In genomic region chr1:84885469-84885868, GRCh38 we compare ENCODE assay signal across 17 cellular contexts. TPM values are rescaled to one million over a fixed set of nuclear protein-coding genes. Genes with fewer than 3 reads are reported as not detected.
DNase-seq lines count a peak whose midpoint lies in the region; ATAC-seq and TF ChIP-seq lines count a peak whose summit lies in the region.
"Had no signal": no experiment of that assay in that cellular context is flagged by ENCODE, and none has a peak within 500 bp of the region (broad histone marks: within the 10 kb centered on the region; RNA-seq: fewer than 3 reads in every experiment).

No MANE protein-coding gene starts in this region.

- TF ChIP-seq CTCF in esophagus muscularis mucosa (IDR thresholded peaks at IDR 0.05): no peak
- no peak for TF ChIP-seq CTCF in gastrocnemius medialis (IDR thresholded peaks at IDR 0.05 in 4 of 5, conservative IDR thresholded peaks at IDR 0.05 in 1 of 5)

- H3K4me1 ChIP-seq in esophagus muscularis mucosa (peaks cover 0 to 8% (median 0%) of the 10 kb centered on the region in 4 donors), gastrocnemius medialis (no peaks in the 10 kb centered on the region)
- H3K4me1 ChIP-seq: BLaER1, Caco-2 had no signal

- no peaks in the 10 kb centered on the region for H3K27me3 ChIP-seq in esophagus muscularis mucosa
- H3K27me3 ChIP-seq in gastrocnemius medialis: no peaks in the 10 kb centered on the region
- H3K27me3 ChIP-seq: BLaER1 had no signal

- TF ChIP-seq POLR2A in esophagus muscularis mucosa (IDR thresholded peaks at IDR 0.05; ENCODE audit: low read depth): no peak
- TF ChIP-seq POLR2A in gastrocnemius medialis (IDR thresholded peaks at IDR 0.05): no peak

- H3K36me3 ChIP-seq in esophagus muscularis mucosa: no peaks in the 10 kb centered on the region
- H3K36me3 ChIP-seq in gastrocnemius medialis: no peaks in the 10 kb centered on the region
- H3K36me3 ChIP-seq: BLaER1 had no signal

- TF ChIP-seq EP300 in esophagus muscularis mucosa (IDR thresholded peaks at IDR 0.05): no peak

- H3K9me3 ChIP-seq in esophagus muscularis mucosa (peaks cover 0 to 6% (median 0%) of the 10 kb centered on the region in 4 donors), gastrocnemius medialis (no peaks in the 10 kb centered on the region)
- H3K9me3 ChIP-seq: BLaER1, Caco-2 had no signal

- peaks cover 2% of the 10 kb centered on the region for H3K27me3 Mint-ChIP-seq in activated CD4-positive, alpha-beta memory T cell treated with anti-CD3 and anti-CD28 coated beads, Interleukin-2, amount 10 ng/mL, durations not matched to agents 7 days and 5 days

- POLR2A ChIA-PET in activated CD4-positive, alpha-beta memory T cell treated with anti-CD3 and anti-CD28 coated beads, Interleukin-2, amount 10 ng/mL, durations not matched to agents 7 days and 5 days (lab: Charles Lee): no interaction called here

- intact Hi-C loops in Right ventricle myocardium inferior (cut with DNase I): no loop called here
- intact Hi-C loops in cardiac septum (cut with DNase I): no loop called here
- intact Hi-C loops in esophagus muscularis mucosa (cut with DNase I): no loop called here
- intact Hi-C loops in left ventricle myocardium superior (cut with micrococcal nuclease): no loop called here
- intact Hi-C loops in gastrocnemius medialis (cut with DNase I; ENCODE audit: low total_unique reads): no loop called here

- H3K9me3 Mint-ChIP-seq in activated CD4-positive, alpha-beta memory T cell treated with anti-CD3 and anti-CD28 coated beads, Interleukin-2, amount 10 ng/mL, durations not matched to agents 7 days and 5 days: peaks cover 5% of the 10 kb centered on the region

- no peak overlapping the region for H3K27ac Mint-ChIP-seq in activated CD4-positive, alpha-beta memory T cell treated with anti-CD3 and anti-CD28 coated beads, Interleukin-2, amount 10 ng/mL, durations not matched to agents 7 days and 5 days
- H3K27ac Mint-ChIP-seq: CD8-positive, alpha-beta memory T cell had no signal

- no peak overlapping the region for H3K4me3 ChIP-seq in esophagus muscularis mucosa
- no peak overlapping the region for H3K4me3 ChIP-seq in gastrocnemius medialis
- H3K4me3 ChIP-seq: BLaER1, GM23248 had no signal

- 81% methylated on average over 2 of the region's 2 CpGs for WGBS in esophagus muscularis mucosa

- peaks cover 28% of the 10 kb centered on the region for H3K4me1 Mint-ChIP-seq in activated CD4-positive, alpha-beta memory T cell treated with anti-CD3 and anti-CD28 coated beads, Interleukin-2, amount 10 ng/mL, durations not matched to agents 7 days and 5 days

- DNase-seq in Right ventricle myocardium inferior (ENCODE audit: missing footprints) (no peak), cardiac septum (ENCODE audit: low spot score) (no peak), esophagus muscularis mucosa (ENCODE audit: extremely low spot score) (peak; percentile 47), left ventricle myocardium superior (no peak), gastrocnemius medialis (no peak)
- DNase-seq in activated CD4-positive, alpha-beta memory T cell treated with anti-CD3 and anti-CD28 coated beads, Interleukin-2, amount 10 ng/mL, durations not matched to agents 7 days and 5 days: no peak
- DNase-seq: 8988T; AML-193; Caco-2; CD8-positive, alpha-beta memory T cell; GF-D8; H9 had no signal

- no peaks in the 10 kb centered on the region for H3K36me3 Mint-ChIP-seq in activated CD4-positive, alpha-beta memory T cell treated with anti-CD3 and anti-CD28 coated beads, Interleukin-2, amount 10 ng/mL, durations not matched to agents 7 days and 5 days (ENCODE audit: low read depth)

- ATAC-seq in Right ventricle myocardium inferior (peak; percentile 40), left ventricle myocardium superior (peak; percentile 69), gastrocnemius medialis (no peak), GM19324 (IDR thresholded peaks at IDR 0.05; ENCODE audit: low FRiP score, unreplicated experiment) (no peak), HG03469 (IDR thresholded peaks at IDR 0.05; ENCODE audit: unreplicated experiment) (no peak)
- ATAC-seq: HepG2 had no signal

- in situ Hi-C loops in gastrocnemius medialis (cut with MboI; ENCODE audit: low sequenced_read_pairs in 4 of 4): no loop called here

- H3K27ac ChIP-seq in esophagus muscularis mucosa (replicated peaks in 1 of 4) (no peak overlapping the region), gastrocnemius medialis (no peak overlapping the region)
- H3K27ac ChIP-seq: BLaER1, GM23248 had no signal

- no peak overlapping the region for H3K4me3 Mint-ChIP-seq in activated CD4-positive, alpha-beta memory T cell treated with anti-CD3 and anti-CD28 coated beads, Interleukin-2, amount 10 ng/mL, durations not matched to agents 7 days and 5 days
- H3K4me3 Mint-ChIP-seq: H9 had no signal

- CTCF ChIA-PET in activated CD4-positive, alpha-beta memory T cell treated with anti-CD3 and anti-CD28 coated beads, Interleukin-2, amount 10 ng/mL, durations not matched to agents 7 days and 5 days (lab: Charles Lee): interaction anchor here (0.9 kb wide), 1 partner anchor 113 kb away, joined by 3 read pairs; no protein-coding TSS in a partner anchor

RNA-seq across cellular contexts. Expression of gene LPAR3, which starts 7.5 kb away (rescaled TPM):
- total RNA-seq in Right ventricle myocardium inferior (16.6 TPM), cardiac septum (2.0 TPM), esophagus muscularis mucosa (under 1 TPM in 2 of 4 donors, not detected in 2; 0.19 to 0.33 TPM), left ventricle myocardium superior (20.4 TPM), gastrocnemius medialis (not detected)
- 1 to 10 TPM; 1.7 to 2.1 TPM for total RNA-seq in activated CD4-positive, alpha-beta memory T cell treated with anti-CD3 and anti-CD28 coated beads, Interleukin-2, amount 10 ng/mL, durations not matched to agents 7 days and 5 days
- total RNA-seq: Caco-2, HepG2 had no signal

Comparison
In these comparisons a context has a peak if more than half of its experiments do, and no peak if none do; other contexts are left out.
1. ATAC-seq: peak in Right ventricle myocardium inferior (single experiment) and left ventricle myocardium superior (single experiment); none in gastrocnemius medialis (0 of 2), GM19324 (single experiment) and HG03469 (single experiment).